Comparison of ENCODE assay signal across 9 cellular contexts in genomic region chr11:114158886-114159285, GRCh38.
DNase-seq lines count a peak whose midpoint lies in the region; ATAC-seq and TF ChIP-seq lines count a peak whose summit lies in the region.
"Had no signal": no experiment of that assay in that cellular context is flagged by ENCODE, and none has a peak within 500 bp of the region (broad histone marks: within the 10 kb centered on the region; RNA-seq: fewer than 3 reads in every experiment).

No MANE protein-coding gene starts in this region.

- H3K4me3 ChIP-seq in DOHH2 (ENCODE audit: low read length): no peak overlapping the region
- H3K4me3 ChIP-seq in lung: no peak overlapping the region

- no peak overlapping the region for H3K4me3 Mint-ChIP-seq in stimulated activated naive B cell treated with anti-CD40 and anti-IgM and Interleukin-4, amounts not matched to agents 10 μg/mL and 1 μg/mL and 100 μg/mL, for 72 hours

- H3K36me3 Mint-ChIP-seq in stimulated activated naive B cell treated with anti-CD40 and anti-IgM and Interleukin-4, amounts not matched to agents 10 μg/mL and 1 μg/mL and 100 μg/mL, for 72 hours: peaks cover 0 to 6% of the 10 kb centered on the region in 2 donors

- TF ChIP-seq CTCF in DOHH2 (IDR thresholded peaks at IDR 0.05; ENCODE audit: low read depth, low read length, poor library complexity, severe bottlenecking) (no peak), lung (IDR thresholded peaks at IDR 0.05; ENCODE audit: control extremely low read depth, extremely low read depth) (no peak)

- no peaks in the 10 kb centered on the region for H3K27me3 ChIP-seq in DOHH2 (ENCODE audit: control insufficient read depth, low read length)
- no peaks in the 10 kb centered on the region for H3K27me3 ChIP-seq in lung (ENCODE audit: control insufficient read depth, insufficient read depth)

- ATAC-seq in lung (ENCODE audit: insufficient read depth, low FRiP score) (no peak), GM21360 (IDR thresholded peaks at IDR 0.05; ENCODE audit: unreplicated experiment) (no peak)
- ATAC-seq in stimulated activated naive B cell treated with anti-CD40 and anti-IgM and Interleukin-4, amounts not matched to agents 10 μg/mL and 1 μg/mL and 100 μg/mL, for 72 hours (replicated peaks): no peak

- no peaks in the 10 kb centered on the region for H3K9me3 ChIP-seq in DOHH2 (ENCODE audit: control insufficient read depth, insufficient read depth, low read length)
- no peaks in the 10 kb centered on the region for H3K9me3 ChIP-seq in lung (ENCODE audit: control insufficient read depth in 2 of 2, insufficient read depth in 1 of 2, low read length in 1 of 2)

- WGBS in lung, 2 donors: 94 to 95% methylated on average over 7 of the region's 7 CpGs

- H3K27me3 Mint-ChIP-seq in stimulated activated naive B cell treated with anti-CD40 and anti-IgM and Interleukin-4, amounts not matched to agents 10 μg/mL and 1 μg/mL and 100 μg/mL, for 72 hours: no peaks in the 10 kb centered on the region

- H3K27ac ChIP-seq in DOHH2 (ENCODE audit: low read depth, low read length): 0 out of 2 replicates have a peak overlapping the region, but pooled peaks have one; percentile 78
- peak overlapping the region; percentile 73 to 98 for H3K27ac ChIP-seq in lung (ENCODE audit: low read depth in 1 of 2, low read length in 1 of 2)

- H3K4me2 ChIP-seq in DOHH2 (ENCODE audit: low read length): peak overlapping the region; percentile 64

- no peaks in the 10 kb centered on the region for H3K9me2 ChIP-seq in DOHH2 (replicated peaks; ENCODE audit: control insufficient read depth, low read length)

- peaks cover 3 to 5% of the 10 kb centered on the region in 2 donors for H3K9me3 Mint-ChIP-seq in stimulated activated naive B cell treated with anti-CD40 and anti-IgM and Interleukin-4, amounts not matched to agents 10 μg/mL and 1 μg/mL and 100 μg/mL, for 72 hours

- peaks cover 5% of the 10 kb centered on the region for H3F3A ChIP-seq in DOHH2 (ENCODE audit: control insufficient read depth, insufficient read depth)

- no peaks in the 10 kb centered on the region for H4K20me1 ChIP-seq in DOHH2 (ENCODE audit: control insufficient read depth, insufficient read depth, low read depth, low read length)

- H3K36me3 ChIP-seq in DOHH2 (ENCODE audit: control insufficient read depth, low read length): no peaks in the 10 kb centered on the region
- H3K36me3 ChIP-seq in lung (ENCODE audit: control insufficient read depth in 2 of 2, insufficient read depth in 2 of 2, low read length in 2 of 2): peaks cover 0 to 26% of the 10 kb centered on the region in 2 donors

- DNase-seq in amniotic epithelial cell (ENCODE audit: low read depth) (peak; percentile 68), lung (ENCODE audit: low spot score) (no peak), DMS153 (lab: John Stamatoyannopoulos, UW) (no peak), mucosa of gallbladder (ENCODE audit: low spot score) (no peak), NCI-H2029 (lab: John Stamatoyannopoulos, UW) (no peak)
- DNase-seq in stimulated activated naive B cell treated with anti-CD40 and anti-IgM and Interleukin-4, amounts not matched to agents 10 μg/mL and 1 μg/mL and 100 μg/mL, for 72 hours: no peak
- DNase-seq: activated CD8-positive, alpha-beta T cell treated with anti-CD3 and anti-CD28 coated beads, Interleukin-2, amount 10 ng/mL, durations not matched to agents 7 days and 5 days had no signal

- no peaks in the 10 kb centered on the region for H3K79me2 ChIP-seq in DOHH2 (ENCODE audit: control insufficient read depth, low read length)

- H3K27ac Mint-ChIP-seq in stimulated activated naive B cell treated with anti-CD40 and anti-IgM and Interleukin-4, amounts not matched to agents 10 μg/mL and 1 μg/mL and 100 μg/mL, for 72 hours: peak overlapping the region; percentile 76

- H3K4me1 Mint-ChIP-seq in stimulated activated naive B cell treated with anti-CD40 and anti-IgM and Interleukin-4, amounts not matched to agents 10 μg/mL and 1 μg/mL and 100 μg/mL, for 72 hours: peaks cover 55 to 88% of the 10 kb centered on the region in 2 donors

- peaks cover 49% of the 10 kb centered on the region for H3K4me1 ChIP-seq in DOHH2 (ENCODE audit: control insufficient read depth, low read length)
- peaks cover 65 to 67% of the 10 kb centered on the region in 2 donors for H3K4me1 ChIP-seq in lung (ENCODE audit: control insufficient read depth in 2 of 2, insufficient read depth in 2 of 2, low read length in 2 of 2)
